Comparison of ENCODE assay signal across 14 cellular contexts in genomic region chr18:76722224-76723061, GRCh38.
A peak's percentile ranks its signal among the peaks of the same experiment; 100 is the strongest.
DNase-seq lines count a peak whose midpoint lies in the region; ATAC-seq and TF ChIP-seq lines count a peak whose summit lies in the region.
"Had no signal": no experiment of that assay in that cellular context is flagged by ENCODE, and none has a peak within 500 bp of the region (broad histone marks: within the 10 kb centered on the region; RNA-seq: fewer than 3 reads in every experiment).

No MANE protein-coding gene starts in this region.

- peaks cover 51% of the 10 kb centered on the region for H3K4me1 Mint-ChIP-seq in T-helper 1 cell treated with Interleukin-12 subunit alpha and Interleukin-12 subunit beta and Interleukin-4 antibody, amounts not matched to agents 30 μg/mL and 1 μg/mL, for 36 hours (ENCODE audit: low read depth)
- H3K4me1 Mint-ChIP-seq in activated naive CD8-positive, alpha-beta T cell treated with anti-CD3 and anti-CD28 coated beads, Interleukin-2, amount 10 ng/mL, durations not matched to agents 7 days and 5 days, result peaks cover 33% of the 10 kb centered on the region
- peaks cover 32% of the 10 kb centered on the region for H3K4me1 Mint-ChIP-seq in activated naive CD8-positive, alpha-beta T cell treated with anti-CD3 and anti-CD28 coated beads for 36 hours
- H3K4me1 Mint-ChIP-seq in effector memory CD8-positive, alpha-beta T cell (ENCODE audit: low read depth in 2 of 2), result peaks cover 39 to 40% of the 10 kb centered on the region in 2 donors

- no peak overlapping the region for H3K4me3 ChIP-seq in upper lobe of right lung
- H3K4me3 ChIP-seq: BLaER1 had no signal

- TF ChIP-seq CTCF in upper lobe of right lung (IDR thresholded peaks at IDR 0.05) (no peak), omental fat pad (IDR thresholded peaks at IDR 0.05) (no peak)

- ATAC-seq in activated naive CD8-positive, alpha-beta T cell treated with anti-CD3 and anti-CD28 coated beads, Interleukin-2, amount 10 ng/mL, durations not matched to agents 7 days and 5 days (ENCODE audit: low read depth), result no peak
- no peak for ATAC-seq in effector memory CD8-positive, alpha-beta T cell (replicated peaks)
- ATAC-seq in upper lobe of right lung (peak; percentile 19), omental fat pad (ENCODE audit: low FRiP score) (no peak)

- no peak for DNase-seq in T-helper 1 cell
- no peak for DNase-seq in activated naive CD8-positive, alpha-beta T cell treated with anti-CD3 and anti-CD28 coated beads, Interleukin-2, amount 10 ng/mL, durations not matched to agents 7 days and 5 days
- no peak for DNase-seq in activated naive CD8-positive, alpha-beta T cell treated with anti-CD3 and anti-CD28 coated beads for 36 hours
- no peak for DNase-seq in effector memory CD8-positive, alpha-beta T cell
- no peak for DNase-seq in upper lobe of right lung
- DNase-seq in omental fat pad (ENCODE audit: low spot score), result no peak
- DNase-seq in HUDEP-2 (lab: John Stamatoyannopoulos, UW; ENCODE audit: unreplicated experiment in 76 of 76), result no peak
- DNase-seq: DMS79, NCI-H1436, NCI-H2081, NCI-H524 had no signal

- no peaks in the 10 kb centered on the region for H3K27me3 ChIP-seq in upper lobe of right lung
- H3K27me3 ChIP-seq: BLaER1 had no signal

- intact Hi-C loops in upper lobe of right lung (cut with DNase I), result no loop called here

- H3K9me3 Mint-ChIP-seq in T-helper 1 cell treated with Interleukin-12 subunit alpha and Interleukin-12 subunit beta and Interleukin-4 antibody, amounts not matched to agents 30 μg/mL and 1 μg/mL, for 36 hours, result peaks cover 4% of the 10 kb centered on the region
- H3K9me3 Mint-ChIP-seq in activated naive CD8-positive, alpha-beta T cell treated with anti-CD3 and anti-CD28 coated beads, Interleukin-2, amount 10 ng/mL, durations not matched to agents 7 days and 5 days, result no peaks in the 10 kb centered on the region
- H3K9me3 Mint-ChIP-seq in activated naive CD8-positive, alpha-beta T cell treated with anti-CD3 and anti-CD28 coated beads for 36 hours, result no peaks in the 10 kb centered on the region
- H3K9me3 Mint-ChIP-seq in effector memory CD8-positive, alpha-beta T cell, result no peaks in the 10 kb centered on the region

- no peaks in the 10 kb centered on the region for H3K9me3 ChIP-seq in upper lobe of right lung

- peaks cover 9% of the 10 kb centered on the region for H3K27me3 Mint-ChIP-seq in T-helper 1 cell treated with Interleukin-12 subunit alpha and Interleukin-12 subunit beta and Interleukin-4 antibody, amounts not matched to agents 30 μg/mL and 1 μg/mL, for 36 hours (ENCODE audit: low read depth)
- H3K27me3 Mint-ChIP-seq in activated naive CD8-positive, alpha-beta T cell treated with anti-CD3 and anti-CD28 coated beads, Interleukin-2, amount 10 ng/mL, durations not matched to agents 7 days and 5 days, result peaks cover 39% of the 10 kb centered on the region
- H3K27me3 Mint-ChIP-seq in activated naive CD8-positive, alpha-beta T cell treated with anti-CD3 and anti-CD28 coated beads for 36 hours, result peaks cover 51% of the 10 kb centered on the region
- no peaks in the 10 kb centered on the region for H3K27me3 Mint-ChIP-seq in effector memory CD8-positive, alpha-beta T cell

- no peaks in the 10 kb centered on the region for H3K36me3 ChIP-seq in upper lobe of right lung
- H3K36me3 ChIP-seq: BLaER1 had no signal

- H3K36me3 Mint-ChIP-seq in T-helper 1 cell treated with Interleukin-12 subunit alpha and Interleukin-12 subunit beta and Interleukin-4 antibody, amounts not matched to agents 30 μg/mL and 1 μg/mL, for 36 hours (ENCODE audit: low read depth), result peaks cover 10% of the 10 kb centered on the region
- peaks cover 3% of the 10 kb centered on the region for H3K36me3 Mint-ChIP-seq in activated naive CD8-positive, alpha-beta T cell treated with anti-CD3 and anti-CD28 coated beads, Interleukin-2, amount 10 ng/mL, durations not matched to agents 7 days and 5 days
- H3K36me3 Mint-ChIP-seq in activated naive CD8-positive, alpha-beta T cell treated with anti-CD3 and anti-CD28 coated beads for 36 hours, result no peaks in the 10 kb centered on the region
- H3K36me3 Mint-ChIP-seq in effector memory CD8-positive, alpha-beta T cell (ENCODE audit: insufficient read depth), result peaks cover 2% of the 10 kb centered on the region

- no peak overlapping the region for H3K27ac ChIP-seq in upper lobe of right lung
- H3K27ac ChIP-seq: 22Rv1, BLaER1 had no signal

- POLR2A ChIA-PET in activated naive CD8-positive, alpha-beta T cell treated with anti-CD3 and anti-CD28 coated beads, Interleukin-2, amount 10 ng/mL, durations not matched to agents 7 days and 5 days (lab: Charles Lee), result interaction anchor here (1.0 to 1.7 kb wide), 3 partner anchors 9 to 42 kb away, joined by 4 to 6 read pairs (median 4); no protein-coding TSS in a partner anchor

- peak overlapping the region; percentile 2 for H3K4me3 Mint-ChIP-seq in T-helper 1 cell treated with Interleukin-12 subunit alpha and Interleukin-12 subunit beta and Interleukin-4 antibody, amounts not matched to agents 30 μg/mL and 1 μg/mL, for 36 hours
- peak overlapping the region; percentile 81 for H3K4me3 Mint-ChIP-seq in activated naive CD8-positive, alpha-beta T cell treated with anti-CD3 and anti-CD28 coated beads, Interleukin-2, amount 10 ng/mL, durations not matched to agents 7 days and 5 days
- no peak overlapping the region for H3K4me3 Mint-ChIP-seq in activated naive CD8-positive, alpha-beta T cell treated with anti-CD3 and anti-CD28 coated beads for 36 hours
- H3K4me3 Mint-ChIP-seq in effector memory CD8-positive, alpha-beta T cell, result peak overlapping the region; percentile 61 to 72

- no peaks in the 10 kb centered on the region for H3K4me1 ChIP-seq in upper lobe of right lung

- H3K27ac Mint-ChIP-seq in T-helper 1 cell treated with Interleukin-12 subunit alpha and Interleukin-12 subunit beta and Interleukin-4 antibody, amounts not matched to agents 30 μg/mL and 1 μg/mL, for 36 hours, result peak overlapping the region; percentile 93
- H3K27ac Mint-ChIP-seq in activated naive CD8-positive, alpha-beta T cell treated with anti-CD3 and anti-CD28 coated beads, Interleukin-2, amount 10 ng/mL, durations not matched to agents 7 days and 5 days, result peak overlapping the region; percentile 91
- no peak overlapping the region for H3K27ac Mint-ChIP-seq in activated naive CD8-positive, alpha-beta T cell treated with anti-CD3 and anti-CD28 coated beads for 36 hours
- H3K27ac Mint-ChIP-seq in effector memory CD8-positive, alpha-beta T cell, result peak overlapping the region; percentile 67 to 72
